Comparison of ENCODE assay signal across 8 cellular contexts in genomic region chr11:45089845-45090499, GRCh38.
A peak's percentile ranks its signal among the peaks of the same experiment; 100 is the strongest.
DNase-seq lines count a peak whose midpoint lies in the region; ATAC-seq, FAIRE-seq and TF ChIP-seq lines count a peak whose summit lies in the region.

No MANE protein-coding gene starts in this region.

- H3K4me1 ChIP-seq in mucosa of rectum (ENCODE audit: control insufficient read depth in 2 of 2, insufficient read depth in 2 of 2, low read length in 2 of 2), result peaks cover 0 to 11% of the 10 kb centered on the region in 2 donors

- H3K36me3 ChIP-seq in KOPT-K1 (ENCODE audit: insufficient read depth, low read length), result no peaks in the 10 kb centered on the region
- H3K36me3 ChIP-seq in mucosa of rectum (ENCODE audit: control insufficient read depth in 2 of 2, insufficient read depth in 2 of 2, low read length in 2 of 2), result no peaks in the 10 kb centered on the region

- peak overlapping the region; percentile 25 for H3K27ac ChIP-seq in KOPT-K1 (ENCODE audit: low read depth, low read length, poor library complexity, severe bottlenecking)
- H3K27ac ChIP-seq in mucosa of rectum (ENCODE audit: low read depth in 2 of 2, low read length in 2 of 2), result peak overlapping the region; percentile 52 to 53

- no peak overlapping the region for H3K9ac ChIP-seq in mucosa of rectum (ENCODE audit: low read depth in 1 of 2, low read length in 2 of 2)

- FAIRE-seq in H54 (lab: Jason Lieb, UNC), result no peak

- ATAC-seq in GM21447 (IDR thresholded peaks at IDR 0.05; ENCODE audit: unreplicated experiment), result no peak

- DNase-seq in AG09319 (ENCODE audit: extremely low read depth, low read depth), result peak; percentile 46
- DNase-seq in cardiac fibroblast (ENCODE audit: low read depth in 2 of 2), result peak; percentile 68 to 75
- DNase-seq in activated T-cell treated with anti-CD3 and anti-CD28 coated beads, Interleukin-2, amount 50 U/mL, for 48 hours, result no peak
- no peak for DNase-seq in activated gamma-delta T cell (lab: John Stamatoyannopoulos, UW)
- DNase-seq in H54 (ENCODE audit: insufficient read length, low spot score), result no peak

- no peaks in the 10 kb centered on the region for H3K9me3 ChIP-seq in KOPT-K1 (ENCODE audit: insufficient read depth, low read length, poor library complexity, severe bottlenecking)
- no peaks in the 10 kb centered on the region for H3K9me3 ChIP-seq in mucosa of rectum (ENCODE audit: control insufficient read depth in 2 of 2, low read length in 2 of 2)

- TF ChIP-seq CTCF in AG09319 (IDR thresholded peaks at IDR 0.05; ENCODE audit: low read depth, low read length), result peak; percentile 47
- peak; percentile 39 for TF ChIP-seq CTCF in cardiac fibroblast (IDR thresholded peaks at IDR 0.05; ENCODE audit: low read depth, low read length)

- TF ChIP-seq POLR2A in H54 (IDR thresholded peaks at IDR 0.05; ENCODE audit: low read depth, low read length), result no peak

- no peaks in the 10 kb centered on the region for H3K27me3 ChIP-seq in mucosa of rectum (ENCODE audit: control insufficient read depth in 2 of 2, insufficient read depth in 2 of 2, low read length in 2 of 2)

- H3K4me3 ChIP-seq in cardiac fibroblast (replicated peaks in 1 of 2; ENCODE audit: low read depth in 2 of 2, low read length in 2 of 2), result no peak overlapping the region
- H3K4me3 ChIP-seq in mucosa of rectum (ENCODE audit: low read length in 2 of 2), result no peak overlapping the region

Comparison
In these comparisons a context has a peak if more than half of its experiments do, and no peak if none do; other contexts are left out.
1. DNase-seq: peak in AG09319 (single experiment) and cardiac fibroblast (2 of 2); none in activated T-cell treated with anti-CD3 and anti-CD28 coated beads, Interleukin-2, amount 50 U/mL, for 48 hours (0 of 2), activated gamma-delta T cell (single experiment) and H54 (single experiment).